In genomic region chr14:95601650-95602049, GRCh38 we compare ENCODE assay signal across 21 cellular contexts.
"Had no signal": no experiment of that assay in that cellular context is flagged by ENCODE, and none has a peak within 500 bp of the region (broad histone marks: within the 10 kb centered on the region; RNA-seq: fewer than 3 reads in every experiment).

No MANE protein-coding gene starts in this region.

- H3K27ac ChIP-seq: heart right ventricle, neutrophil, psoas muscle, right lobe of liver, suprapubic skin, thyroid gland had no signal

- H3K9me3 ChIP-seq: heart right ventricle, neutrophil, psoas muscle, right lobe of liver, suprapubic skin, thyroid gland had no signal

- H3K27me3 ChIP-seq: right lobe of liver, thyroid gland had no signal

- H3K4me3 ChIP-seq: heart right ventricle, psoas muscle, right lobe of liver, suprapubic skin, thyroid gland had no signal

- DNase-seq: dermis blood vessel endothelial cell; heart right ventricle; hypothalamus; kidney glomerular epithelial cell; naive thymus-derived CD4-positive, alpha-beta T cell; nephron progenitor cell; psoas muscle; retina; right lobe of liver; stimulated activated CD4-positive, alpha-beta T cell treated with anti-CD3 and anti-CD28 coated beads, Interleukin-4, amount 100 ng/mL, for 1 hour; stimulated activated CD8-positive, alpha-beta memory T cell treated with anti-CD3 and anti-CD28 coated beads, Interleukin-4, amount 100 ng/mL, for 48 hours; stimulated activated naive CD8-positive, alpha-beta T cell treated with anti-CD3 and anti-CD28 coated beads, Interleukin-15, Interleukin-2, amounts not matched to agents 100 U/mL and 50 U/mL, for 24 hours; thyroid gland had no signal

- ATAC-seq: esophagus mucosa; heart right ventricle; naive thymus-derived CD4-positive, alpha-beta T cell; psoas muscle; right lobe of liver; stimulated activated effector memory CD8-positive, alpha-beta T cell treated with anti-CD3 and anti-CD28 coated beads, Interleukin-12 subunit alpha, Interleukin-12 subunit beta, amount 100 ng/mL, for 72 hours; stimulated activated naive CD8-positive, alpha-beta T cell treated with anti-CD3 and anti-CD28 coated beads, Interleukin-15, Interleukin-2, amounts not matched to agents 100 U/mL and 50 U/mL, for 24 hours had no signal

- H3K36me3 ChIP-seq: heart right ventricle, neutrophil, right lobe of liver, suprapubic skin, thyroid gland had no signal

- FAIRE-seq: endometrium, frontal cortex, islet of Langerhans, urothelium cell line had no signal

- H3K4me1 ChIP-seq: psoas muscle, right lobe of liver, suprapubic skin, thyroid gland had no signal
